30 cellular contexts compared by ENCODE assay signal in the genomic region with DNA sequence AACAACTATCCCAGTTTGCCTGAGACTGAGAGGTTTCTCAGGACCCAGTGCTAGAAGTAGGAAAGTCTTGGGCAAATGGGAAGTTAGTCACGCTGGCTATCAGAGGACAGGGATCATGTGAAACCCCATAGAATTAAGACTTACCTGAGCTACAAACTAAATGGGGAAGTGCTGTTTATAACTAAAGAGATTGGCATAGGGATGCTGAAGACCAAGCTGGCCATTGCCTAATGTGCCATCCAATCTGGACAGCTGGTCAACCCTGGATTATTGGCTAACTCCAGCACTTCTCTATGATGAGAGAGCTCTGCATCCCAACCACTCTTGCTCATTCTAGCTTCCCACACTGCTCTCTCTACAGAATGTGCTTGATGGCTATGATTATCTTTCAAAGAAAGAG.
"Had no signal": no experiment of that assay in that cellular context is flagged by ENCODE, and none has a peak within 500 bp of the region (broad histone marks: within the 10 kb centered on the region; RNA-seq: fewer than 3 reads in every experiment).

No MANE protein-coding gene starts in this region.

- H3K27ac Mint-ChIP-seq: naive thymus-derived CD8-positive, alpha-beta T cell; natural killer cell treated with Interleukin-12 subunit alpha and Interleukin-12 subunit beta and Interleukin-15 and Interleukin-18, amount 100 ng/mL, for 72 hours; nephron progenitor cell; progenitor cell of endocrine pancreas; stimulated activated effector memory CD8-positive, alpha-beta T cell treated with anti-CD3 and anti-CD28 coated beads, Interleukin-12 subunit alpha, Interleukin-12 subunit beta, amount 100 ng/mL, for 72 hours; stimulated activated naive B cell treated with anti-CD40 and anti-IgM and Interleukin-4, amounts not matched to agents 10 μg/mL and 1 μg/mL and 100 μg/mL, for 72 hours; stimulated activated naive CD8-positive, alpha-beta T cell treated with anti-CD3 and anti-CD28 coated beads, Interleukin-15, Interleukin-2, amounts not matched to agents 100 ng/mL and 50 ng/mL, for 24 hours had no signal

- H3K4me1 ChIP-seq: parathyroid adenoma, psoas muscle, right lobe of liver, stomach, thyroid gland, tibial nerve, upper lobe of left lung, vagina had no signal

- H3K79me2 ChIP-seq: parathyroid adenoma had no signal

- H2AFZ ChIP-seq: parathyroid adenoma had no signal

- H3K36me3 Mint-ChIP-seq: naive thymus-derived CD8-positive, alpha-beta T cell; natural killer cell treated with Interleukin-12 subunit alpha and Interleukin-12 subunit beta and Interleukin-15 and Interleukin-18, amount 100 ng/mL, for 72 hours; stimulated activated effector memory CD8-positive, alpha-beta T cell treated with anti-CD3 and anti-CD28 coated beads, Interleukin-12 subunit alpha, Interleukin-12 subunit beta, amount 100 ng/mL, for 72 hours; stimulated activated naive B cell treated with anti-CD40 and anti-IgM and Interleukin-4, amounts not matched to agents 10 μg/mL and 1 μg/mL and 100 μg/mL, for 72 hours had no signal

- DNase-seq: naive thymus-derived CD8-positive, alpha-beta T cell; nephron progenitor cell; nucleus accumbens; posterior cingulate gyrus; psoas muscle; right cardiac atrium; right lobe of liver; sigmoid colon; small intestine; stimulated activated CD4-positive, alpha-beta T cell treated with anti-CD3 and anti-CD28 coated beads, Interleukin-15, amount 100 ng/mL, for 24 hours; stimulated activated CD4-positive, alpha-beta T cell treated with anti-CD3 and anti-CD28 coated beads, Interleukin-2, amount 100 ng/mL, for 24 hours; stimulated activated CD4-positive, alpha-beta T cell treated with anti-CD3 and anti-CD28 coated beads, Interleukin-2, amount 100 ng/mL, for 48 hours; stimulated activated CD4-positive, alpha-beta T cell treated with anti-CD3 and anti-CD28 coated beads, Interleukin-4, amount 100 ng/mL, for 24 hours; stimulated activated naive B cell treated with anti-CD40 and anti-IgM and Interleukin-4, amounts not matched to agents 10 μg/mL and 1 μg/mL and 100 μg/mL, for 72 hours; stimulated activated naive CD4-positive, alpha-beta T cell treated with Interleukin-2 at 50 U/mL for 16 hours; stomach; thyroid gland; trophoblast cell; upper lobe of left lung had no signal

- FAIRE-seq: small intestine, urothelium cell line had no signal

- H3K4me3 Mint-ChIP-seq: naive thymus-derived CD8-positive, alpha-beta T cell; natural killer cell treated with Interleukin-12 subunit alpha and Interleukin-12 subunit beta and Interleukin-15 and Interleukin-18, amount 100 ng/mL, for 72 hours; nephron progenitor cell; neural crest cell; stimulated activated effector memory CD8-positive, alpha-beta T cell treated with anti-CD3 and anti-CD28 coated beads, Interleukin-12 subunit alpha, Interleukin-12 subunit beta, amount 100 ng/mL, for 72 hours; stimulated activated naive B cell treated with anti-CD40 and anti-IgM and Interleukin-4, amounts not matched to agents 10 μg/mL and 1 μg/mL and 100 μg/mL, for 72 hours; stimulated activated naive CD8-positive, alpha-beta T cell treated with anti-CD3 and anti-CD28 coated beads, Interleukin-15, Interleukin-2, amounts not matched to agents 100 ng/mL and 50 ng/mL, for 24 hours had no signal

- H3K27me3 Mint-ChIP-seq: natural killer cell treated with Interleukin-12 subunit alpha and Interleukin-12 subunit beta and Interleukin-15 and Interleukin-18, amount 100 ng/mL, for 72 hours; progenitor cell of endocrine pancreas had no signal

- H3K4me1 Mint-ChIP-seq: naive thymus-derived CD8-positive, alpha-beta T cell; neural crest cell; stimulated activated effector memory CD8-positive, alpha-beta T cell treated with anti-CD3 and anti-CD28 coated beads, Interleukin-12 subunit alpha, Interleukin-12 subunit beta, amount 100 ng/mL, for 72 hours; stimulated activated naive B cell treated with anti-CD40 and anti-IgM and Interleukin-4, amounts not matched to agents 10 μg/mL and 1 μg/mL and 100 μg/mL, for 72 hours had no signal

- H3K36me3 ChIP-seq: neutrophil, right lobe of liver, sigmoid colon, stomach, thoracic aorta, thyroid gland, tibial nerve, upper lobe of left lung, vagina had no signal

- H3K9me3 ChIP-seq: neutrophil, psoas muscle, right lobe of liver, sigmoid colon, stomach, thoracic aorta, thyroid gland, tibial nerve, upper lobe of left lung, vagina had no signal

- H3K27me3 ChIP-seq: neutrophil, right lobe of liver, sigmoid colon, stomach, thyroid gland, tibial nerve, upper lobe of left lung, vagina had no signal

- H3K27ac ChIP-seq: neutrophil, parathyroid adenoma, psoas muscle, right lobe of liver, sigmoid colon, stomach, thoracic aorta, thyroid gland, tibial nerve, upper lobe of left lung, vagina had no signal

- H3K4me3 ChIP-seq: psoas muscle, right lobe of liver, sigmoid colon, stomach, thoracic aorta, thyroid gland, tibial nerve, upper lobe of left lung, vagina had no signal

- H3K9ac ChIP-seq: parathyroid adenoma had no signal

- ATAC-seq: naive thymus-derived CD8-positive, alpha-beta T cell; natural killer cell treated with Interleukin-12 subunit alpha and Interleukin-12 subunit beta and Interleukin-15 and Interleukin-18, amount 100 ng/mL, for 72 hours; psoas muscle; right cardiac atrium; right lobe of liver; stimulated activated naive B cell treated with anti-CD40 and anti-IgM and Interleukin-4, amounts not matched to agents 10 μg/mL and 1 μg/mL and 100 μg/mL, for 72 hours had no signal

- H3K9me3 Mint-ChIP-seq: naive thymus-derived CD8-positive, alpha-beta T cell; nephron progenitor cell; neural crest cell; stimulated activated effector memory CD8-positive, alpha-beta T cell treated with anti-CD3 and anti-CD28 coated beads, Interleukin-12 subunit alpha, Interleukin-12 subunit beta, amount 100 ng/mL, for 72 hours; stimulated activated naive B cell treated with anti-CD40 and anti-IgM and Interleukin-4, amounts not matched to agents 10 μg/mL and 1 μg/mL and 100 μg/mL, for 72 hours; stimulated activated naive CD8-positive, alpha-beta T cell treated with anti-CD3 and anti-CD28 coated beads, Interleukin-15, Interleukin-2, amounts not matched to agents 100 ng/mL and 50 ng/mL, for 24 hours had no signal
